ENCODE assay signal across 8 cellular contexts in the genomic region with DNA sequence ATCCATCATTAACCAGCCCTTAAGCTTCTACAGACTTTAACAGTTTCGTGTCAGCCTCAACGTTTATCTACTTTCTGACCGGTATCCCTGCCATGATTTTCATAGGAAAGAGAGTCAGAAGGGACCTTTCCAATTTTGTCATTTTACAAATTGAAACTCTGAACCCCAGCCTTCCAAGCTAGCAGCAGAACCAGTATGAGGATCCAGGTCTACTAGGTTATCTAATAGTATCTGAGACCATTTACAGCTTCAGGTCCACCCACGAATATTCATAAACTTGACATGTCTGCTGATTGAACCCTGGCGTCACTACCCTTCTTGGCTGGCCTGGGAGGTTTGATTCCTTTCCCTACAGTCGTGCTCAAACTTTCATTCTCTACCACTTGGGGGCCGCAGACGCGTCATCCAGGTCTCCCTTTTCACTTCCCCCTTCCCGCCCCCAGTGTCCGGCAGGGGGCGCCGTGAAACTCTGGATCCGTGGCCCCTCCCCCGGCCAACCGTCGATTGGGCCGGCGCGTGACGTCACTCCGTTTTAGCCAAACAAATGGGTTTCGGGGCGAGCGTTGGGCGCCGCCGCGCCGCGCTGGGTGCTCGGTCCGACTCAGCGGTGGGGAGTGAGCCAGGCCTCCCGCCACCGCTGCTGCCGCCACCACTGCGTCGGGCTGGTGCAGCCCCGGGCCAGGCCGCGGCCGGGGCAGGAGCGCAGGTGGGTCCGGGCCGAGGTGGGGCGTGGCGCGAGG. TPM values are rescaled to one million over a fixed set of nuclear protein-coding genes. Genes with fewer than 3 reads are reported as not detected.
DNase-seq lines count a peak whose midpoint lies in the region; ATAC-seq and TF ChIP-seq lines count a peak whose summit lies in the region.

A gene with protein sequence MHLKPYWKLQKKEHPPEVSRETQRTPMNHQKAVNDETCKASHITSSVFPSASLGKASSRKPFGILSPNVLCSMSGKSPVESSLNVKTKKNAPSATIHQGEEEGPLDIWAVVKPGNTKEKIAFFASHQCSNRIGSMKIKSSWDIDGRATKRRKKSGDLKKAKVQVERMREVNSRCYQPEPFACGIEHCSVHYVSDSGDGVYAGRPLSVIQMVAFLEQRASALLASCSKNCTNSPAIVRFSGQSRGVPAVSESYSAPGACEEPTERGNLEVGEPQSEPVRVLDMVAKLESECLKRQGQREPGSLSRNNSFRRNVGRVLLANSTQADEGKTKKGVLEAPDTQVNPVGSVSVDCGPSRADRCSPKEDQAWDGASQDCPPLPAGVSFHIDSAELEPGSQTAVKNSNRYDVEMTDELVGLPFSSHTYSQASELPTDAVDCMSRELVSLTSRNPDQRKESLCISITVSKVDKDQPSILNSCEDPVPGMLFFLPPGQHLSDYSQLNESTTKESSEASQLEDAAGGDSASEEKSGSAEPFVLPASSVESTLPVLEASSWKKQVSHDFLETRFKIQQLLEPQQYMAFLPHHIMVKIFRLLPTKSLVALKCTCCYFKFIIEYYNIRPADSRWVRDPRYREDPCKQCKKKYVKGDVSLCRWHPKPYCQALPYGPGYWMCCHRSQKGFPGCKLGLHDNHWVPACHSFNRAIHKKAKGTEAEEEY (plus strand): TSS at position 590 of the 740 bp plus-strand sequence. CDS start 78,970 bp downstream, outside the sequence.

- H3K27me3 Mint-ChIP-seq in activated T-cell treated with anti-CD3 and anti-CD28 coated beads, Interleukin-2, amount 50 U/mL, for 4 hours (ENCODE audit: low read depth): no peaks in the 10 kb centered on the region

- 1 to 2% methylated on average over 44 to 49 of the region's 49 CpGs for WGBS in esophagus, 2 donors

- DNase-seq in DMS53 treated with DMSO at 0.1 percent for 48 hours (lab: John Stamatoyannopoulos, UW; ENCODE audit: unreplicated experiment) (peak; percentile 93), KBM-7 (peak; percentile 98)
- peak; percentile 100 for DNase-seq in activated T-cell treated with anti-CD3 and anti-CD28 coated beads, Interleukin-2, amount 50 U/mL, for 4 hours
- DNase-seq in stimulated activated CD8-positive, alpha-beta memory T cell treated with anti-CD3 and anti-CD28 coated beads, Interleukin-7, amount 100 ng/mL, for 4 hours (ENCODE audit: low read depth in 2 of 2): peak; percentile 97

- no peaks in the 10 kb centered on the region for H3K9me3 ChIP-seq in esophagus (ENCODE audit: control insufficient read depth in 2 of 2, insufficient read depth in 1 of 2, low read depth in 1 of 2, low read length in 1 of 2)
- no peaks in the 10 kb centered on the region for H3K9me3 ChIP-seq in muscle layer of colon (ENCODE audit: low read length)

- H3K27me3 ChIP-seq in esophagus (ENCODE audit: control insufficient read depth in 1 of 2, insufficient read depth in 2 of 2, low read length in 2 of 2) (no peaks in the 10 kb centered on the region), muscle layer of colon (ENCODE audit: control insufficient read depth in 1 of 2, insufficient read depth in 2 of 2, low read length in 2 of 2) (no peaks in the 10 kb centered on the region)

- in situ Hi-C loops in KBM-7 (cut with MboI; ENCODE audit: low pct_unique_long_range_greater_than_20kb, low sequenced_read_pairs): no loop called here

- H3K4me1 ChIP-seq in esophagus (ENCODE audit: control insufficient read depth in 2 of 2, insufficient read depth in 2 of 2, low read length in 1 of 2) (peaks cover 0 to 3% of the 10 kb centered on the region in 2 donors), muscle layer of colon (ENCODE audit: insufficient read depth, low read length) (peaks cover 26% of the 10 kb centered on the region)

- peak within 1 kb of the TSS; percentile 89 for H3K9ac ChIP-seq in muscle layer of colon (ENCODE audit: low read length)

- H3K36me3 Mint-ChIP-seq in activated T-cell treated with anti-CD3 and anti-CD28 coated beads, Interleukin-2, amount 50 U/mL, for 4 hours (ENCODE audit: insufficient read depth): no peaks in the 10 kb centered on the region

- H3K4me3 ChIP-seq in esophagus (ENCODE audit: low read depth in 1 of 2, low read length in 2 of 2) (peak within 1 kb of the TSS; percentile 98), muscle layer of colon (ENCODE audit: low read depth in 1 of 2, low read length in 2 of 2) (peak within 1 kb of the TSS; percentile 83 to 97)

- H3K27ac ChIP-seq in esophagus (ENCODE audit: low read depth in 2 of 2, low read length in 1 of 2): peak within 1 kb of the TSS; percentile 85 to 99
- H3K27ac ChIP-seq in muscle layer of colon (ENCODE audit: low read depth, low read length): peak within 1 kb of the TSS; percentile 78

- peaks cover 37% of the 10 kb centered on the region for H3K4me1 Mint-ChIP-seq in activated T-cell treated with anti-CD3 and anti-CD28 coated beads, Interleukin-2, amount 50 U/mL, for 4 hours (ENCODE audit: low read depth)

- peak within 1 kb of the TSS; percentile 91 for H3K4me3 Mint-ChIP-seq in activated T-cell treated with anti-CD3 and anti-CD28 coated beads, Interleukin-2, amount 50 U/mL, for 4 hours

- H3K9me3 Mint-ChIP-seq in activated T-cell treated with anti-CD3 and anti-CD28 coated beads, Interleukin-2, amount 50 U/mL, for 4 hours: no peaks in the 10 kb centered on the region

- no peaks in the 10 kb centered on the region for H3K36me3 ChIP-seq in esophagus (ENCODE audit: control insufficient read depth in 2 of 2, insufficient read depth in 2 of 2, low read length in 1 of 2)
- H3K36me3 ChIP-seq in muscle layer of colon (ENCODE audit: insufficient read depth, low read length): no peaks in the 10 kb centered on the region

- ATAC-seq in GM21619 (IDR thresholded peaks at IDR 0.05; ENCODE audit: unreplicated experiment): peak; percentile 82
- ATAC-seq in activated T-cell treated with anti-CD3 and anti-CD28 coated beads, Interleukin-2, amount 50 U/mL, for 4 hours: peak; percentile 91 to 94

TF ChIP-seq in PFSK-1, 5 proteins besides CTCF, POLR2A, EP300 and RAD21:
- no peak for TF ChIP-seq SIN3A (IDR thresholded peaks at IDR 0.05; ENCODE audit: borderline replicate concordance, insufficient read depth, low read length)
- TF ChIP-seq FOXP2 (optimal IDR thresholded peaks at IDR 0.05; ENCODE audit: borderline replicate concordance, extremely low read depth, extremely low read length, insufficient read depth): peak; percentile 30
- TF ChIP-seq, protein P1, sequence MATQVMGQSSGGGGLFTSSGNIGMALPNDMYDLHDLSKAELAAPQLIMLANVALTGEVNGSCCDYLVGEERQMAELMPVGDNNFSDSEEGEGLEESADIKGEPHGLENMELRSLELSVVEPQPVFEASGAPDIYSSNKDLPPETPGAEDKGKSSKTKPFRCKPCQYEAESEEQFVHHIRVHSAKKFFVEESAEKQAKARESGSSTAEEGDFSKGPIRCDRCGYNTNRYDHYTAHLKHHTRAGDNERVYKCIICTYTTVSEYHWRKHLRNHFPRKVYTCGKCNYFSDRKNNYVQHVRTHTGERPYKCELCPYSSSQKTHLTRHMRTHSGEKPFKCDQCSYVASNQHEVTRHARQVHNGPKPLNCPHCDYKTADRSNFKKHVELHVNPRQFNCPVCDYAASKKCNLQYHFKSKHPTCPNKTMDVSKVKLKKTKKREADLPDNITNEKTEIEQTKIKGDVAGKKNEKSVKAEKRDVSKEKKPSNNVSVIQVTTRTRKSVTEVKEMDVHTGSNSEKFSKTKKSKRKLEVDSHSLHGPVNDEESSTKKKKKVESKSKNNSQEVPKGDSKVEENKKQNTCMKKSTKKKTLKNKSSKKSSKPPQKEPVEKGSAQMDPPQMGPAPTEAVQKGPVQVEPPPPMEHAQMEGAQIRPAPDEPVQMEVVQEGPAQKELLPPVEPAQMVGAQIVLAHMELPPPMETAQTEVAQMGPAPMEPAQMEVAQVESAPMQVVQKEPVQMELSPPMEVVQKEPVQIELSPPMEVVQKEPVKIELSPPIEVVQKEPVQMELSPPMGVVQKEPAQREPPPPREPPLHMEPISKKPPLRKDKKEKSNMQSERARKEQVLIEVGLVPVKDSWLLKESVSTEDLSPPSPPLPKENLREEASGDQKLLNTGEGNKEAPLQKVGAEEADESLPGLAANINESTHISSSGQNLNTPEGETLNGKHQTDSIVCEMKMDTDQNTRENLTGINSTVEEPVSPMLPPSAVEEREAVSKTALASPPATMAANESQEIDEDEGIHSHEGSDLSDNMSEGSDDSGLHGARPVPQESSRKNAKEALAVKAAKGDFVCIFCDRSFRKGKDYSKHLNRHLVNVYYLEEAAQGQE (IDR thresholded peaks at IDR 0.05; ENCODE audit: insufficient read depth in 1 of 2, low read depth in 2 of 2, low read length in 2 of 2): no peak

RNA-seq across cellular contexts. Expression of the gene that starts here (rescaled TPM):
- polyA plus RNA-seq in PFSK-1 (2012; ENCODE audit: insufficient read length, low read depth): 4.9 TPM
- 10 to 100 TPM; 12.9 to 16.7 (median 14.9) TPM for total RNA-seq in activated T-cell treated with anti-CD3 and anti-CD28 coated beads, Interleukin-2, amount 50 U/mL, for 4 hours
- 10 to 100 TPM; 24.3 to 36.8 TPM for polyA plus RNA-seq in esophagus

Comparison
In these comparisons a context has a peak if more than half of its experiments do, and no peak if none do; other contexts are left out.
1. Peak in every context shown above with its lines: DNase-seq, ATAC-seq, H3K4me3 ChIP-seq and H3K27ac ChIP-seq.